Comparison of ENCODE assay signal across 8 cellular contexts in the genomic region with DNA sequence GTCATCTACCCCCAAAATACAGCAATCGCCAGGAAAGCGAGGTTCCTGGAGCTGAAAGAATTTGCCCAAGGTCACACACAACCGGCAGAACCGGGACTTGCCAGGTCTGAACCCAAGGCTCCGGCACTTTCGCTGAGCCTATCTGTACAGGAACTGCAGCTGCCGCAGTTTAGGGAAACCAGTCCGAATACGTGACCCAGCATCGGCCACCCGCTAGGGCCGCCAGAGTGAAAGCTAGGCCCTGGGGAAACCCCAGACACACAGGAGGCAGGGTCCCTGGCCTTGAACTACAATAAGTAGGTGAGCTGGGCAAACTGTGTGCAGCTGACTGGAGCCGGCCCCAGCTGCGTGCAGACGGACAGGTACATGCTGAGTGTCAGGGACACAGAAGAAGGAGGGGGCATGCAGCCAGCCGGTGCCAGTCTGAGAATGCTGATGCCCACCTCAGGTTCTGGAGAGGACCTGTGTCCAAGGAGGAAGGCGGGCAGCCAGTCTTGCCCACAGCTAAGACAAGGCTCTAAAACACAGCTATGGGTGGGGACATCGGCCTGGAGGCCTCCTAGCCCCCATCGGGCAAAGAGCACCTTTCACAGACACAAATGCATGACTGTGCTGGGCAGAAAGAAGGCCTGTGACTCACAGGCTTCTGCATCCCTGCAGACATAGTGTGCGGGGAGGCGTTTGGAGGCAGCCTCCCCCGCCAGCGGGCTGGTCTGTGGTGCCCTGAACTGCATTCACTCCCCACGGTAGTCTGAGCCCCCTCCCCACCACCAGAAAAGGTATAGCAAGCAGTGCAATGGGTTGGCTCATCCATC.
DNase-seq lines count a peak whose midpoint lies in the region; ATAC-seq and TF ChIP-seq lines count a peak whose summit lies in the region.

No MANE protein-coding gene starts in this region.

- H3K9me3 ChIP-seq in gastrocnemius medialis (no peaks in the 10 kb centered on the region), transverse colon (no peaks in the 10 kb centered on the region)

- H3K27me3 Mint-ChIP-seq in CD14-positive monocyte (ENCODE audit: low read depth in 3 of 3) (peaks cover 6 to 17% (median 16%) of the 10 kb centered on the region in 3 donors), chondrocyte (ENCODE audit: low read depth) (peaks cover 13% of the 10 kb centered on the region)

- H3K27ac Mint-ChIP-seq in CD14-positive monocyte (peak overlapping the region in 4 of 7 donors; percentile 42 to 74 (median 64)), chondrocyte (ENCODE audit: unreplicated experiment) (no peak overlapping the region)

- H3K4me1 ChIP-seq in gastrocnemius medialis: no peaks in the 10 kb centered on the region
- H3K4me1 ChIP-seq in transverse colon: peaks cover 0 to 26% (median 11%) of the 10 kb centered on the region in 4 donors

- in situ Hi-C loops in gastrocnemius medialis (cut with MboI; ENCODE audit: low sequenced_read_pairs in 4 of 4): no loop called here
- in situ Hi-C loops in transverse colon (cut with MboI; ENCODE audit: low pct_ligation_motif_present in 1 of 4, low pct_unique_long_range_greater_than_20kb in 1 of 4, low sequenced_read_pairs in 3 of 4): no loop called here

- H3K36me3 Mint-ChIP-seq in CD14-positive monocyte (peaks cover 0 to 8% of the 10 kb centered on the region in 2 donors), chondrocyte (ENCODE audit: low read depth) (no peaks in the 10 kb centered on the region)

- TF ChIP-seq POLR2A in gastrocnemius medialis (IDR thresholded peaks at IDR 0.05) (no peak), transverse colon (IDR thresholded peaks at IDR 0.05) (no peak)

- DNase-seq in CD14-positive monocyte (ENCODE audit: low spot score): peak; percentile 44
- peak; percentile 83 for DNase-seq in chondrocyte (ENCODE audit: low spot score)
- no peak for DNase-seq in medulla oblongata (ENCODE audit: extremely low spot score)
- no peak for DNase-seq in gastrocnemius medialis
- no peak for DNase-seq in transverse colon
- no peak for DNase-seq in NOMO-1 (lab: John Stamatoyannopoulos, UW; ENCODE audit: unreplicated experiment in 2 of 2)

- TF ChIP-seq CTCF in CD14-positive monocyte (IDR thresholded peaks at IDR 0.05) (no peak), chondrocyte (IDR thresholded peaks at IDR 0.05) (no peak), gastrocnemius medialis (IDR thresholded peaks at IDR 0.05 in 4 of 5, conservative IDR thresholded peaks at IDR 0.05 in 1 of 5) (no peak), transverse colon (IDR thresholded peaks at IDR 0.05) (no peak)

- TF ChIP-seq EP300 in transverse colon (IDR thresholded peaks at IDR 0.05; ENCODE audit: low read depth): no peak

- H3K27ac ChIP-seq in gastrocnemius medialis: no peak overlapping the region
- peak overlapping the region in 1 of 4 donors; percentile 72 for H3K27ac ChIP-seq in transverse colon

- H3K4me3 Mint-ChIP-seq in CD14-positive monocyte: peak overlapping the region in 1 of 2 donors; percentile 82
- H3K4me3 Mint-ChIP-seq in chondrocyte (ENCODE audit: unreplicated experiment): no peak overlapping the region

- H3K27me3 ChIP-seq in gastrocnemius medialis: no peaks in the 10 kb centered on the region
- H3K27me3 ChIP-seq in transverse colon: no peaks in the 10 kb centered on the region

- ATAC-seq in GM19438 (IDR thresholded peaks at IDR 0.05; ENCODE audit: low read depth, unreplicated experiment) (peak; percentile 70), HG03565 (IDR thresholded peaks at IDR 0.05; ENCODE audit: unreplicated experiment) (peak; percentile 45), gastrocnemius medialis (no peak)

- H3K4me3 ChIP-seq in gastrocnemius medialis: no peak overlapping the region
- no peak overlapping the region for H3K4me3 ChIP-seq in transverse colon

- peaks cover 34% of the 10 kb centered on the region for H3K4me1 Mint-ChIP-seq in CD14-positive monocyte
- H3K4me1 Mint-ChIP-seq in chondrocyte (ENCODE audit: low read depth): peaks cover 11% of the 10 kb centered on the region

- intact Hi-C loops in CD14-positive monocyte (cut with micrococcal nuclease) (no loop called here), gastrocnemius medialis (cut with DNase I; ENCODE audit: low total_unique reads) (no loop called here), transverse colon (cut with DNase I; ENCODE audit: low total_unique reads) (no loop called here)

- H3K9me3 Mint-ChIP-seq in CD14-positive monocyte (peaks cover 0 to 6% (median 3%) of the 10 kb centered on the region in 7 donors), chondrocyte (ENCODE audit: low read depth) (no peaks in the 10 kb centered on the region)

- WGBS in transverse colon (ENCODE audit: low coverage in 1 of 2), 2 donors: 76% methylated on average over 19 of the region's 24 CpGs; no CpG with 5 or more reads in 1 of the 2 donors

- H3K36me3 ChIP-seq in gastrocnemius medialis: no peaks in the 10 kb centered on the region
- H3K36me3 ChIP-seq in transverse colon: no peaks in the 10 kb centered on the region

Comparison
In these comparisons a context has a peak if more than half of its experiments do, and no peak if none do; other contexts are left out.
1. DNase-seq: peak in CD14-positive monocyte (single experiment) and chondrocyte (single experiment); none in medulla oblongata (single experiment), gastrocnemius medialis (0 of 2), transverse colon (single experiment) and NOMO-1 (0 of 2).
2. ATAC-seq: peak in GM19438 (single experiment) and HG03565 (single experiment); none in gastrocnemius medialis (0 of 2).